8 cellular contexts compared by ENCODE assay signal in genomic region chr16:75074920-75075687, GRCh38. TPM values are rescaled to one million over a fixed set of nuclear protein-coding genes. Genes with fewer than 3 reads are reported as not detected.
DNase-seq lines count a peak whose midpoint lies in the region; ATAC-seq and TF ChIP-seq lines count a peak whose summit lies in the region.

No MANE protein-coding gene starts in this region.

- peak; percentile 96 for ATAC-seq in HG03139 (IDR thresholded peaks at IDR 0.05; ENCODE audit: unreplicated experiment)
- peak; percentile 96 for ATAC-seq in activated naive CD8-positive, alpha-beta T cell treated with anti-CD3 and anti-CD28 coated beads, Interleukin-2, amount 10 ng/mL, durations not matched to agents 7 days and 5 days (ENCODE audit: low read depth)

- peak; percentile 80 for DNase-seq in activated naive CD8-positive, alpha-beta T cell treated with anti-CD3 and anti-CD28 coated beads, Interleukin-2, amount 10 ng/mL, durations not matched to agents 7 days and 5 days
- DNase-seq in stimulated activated CD4-positive, alpha-beta T cell treated with anti-CD3 and anti-CD28 coated beads, Interleukin-12 subunit alpha, Interleukin-12 subunit beta, amount 100 ng/mL, for 24 hours (ENCODE audit: low read depth in 2 of 2): peak; percentile 39 to 64
- DNase-seq in NCI-H187 treated with DMSO at 0.1 percent for 48 hours (lab: John Stamatoyannopoulos, UW) (no peak), HuH-7.5 (ENCODE audit: low spot score) (no peak), type B pancreatic cell (ENCODE audit: extremely low spot score, unreplicated experiment) (no peak)

- peak overlapping the region; percentile 69 for H3K4me3 Mint-ChIP-seq in T-helper 1 cell treated with Interleukin-12 subunit alpha and Interleukin-12 subunit beta and Interleukin-4 antibody, amounts not matched to agents 30 μg/mL and 1 μg/mL, for 36 hours
- H3K4me3 Mint-ChIP-seq in activated naive CD8-positive, alpha-beta T cell treated with anti-CD3 and anti-CD28 coated beads, Interleukin-2, amount 10 ng/mL, durations not matched to agents 7 days and 5 days: peak overlapping the region; percentile 79
- no peak overlapping the region for H3K4me3 Mint-ChIP-seq in type B pancreatic cell

- H3K4me1 Mint-ChIP-seq in T-helper 1 cell treated with Interleukin-12 subunit alpha and Interleukin-12 subunit beta and Interleukin-4 antibody, amounts not matched to agents 30 μg/mL and 1 μg/mL, for 36 hours (ENCODE audit: low read depth): peaks cover 60% of the 10 kb centered on the region
- peaks cover 32% of the 10 kb centered on the region for H3K4me1 Mint-ChIP-seq in activated naive CD8-positive, alpha-beta T cell treated with anti-CD3 and anti-CD28 coated beads, Interleukin-2, amount 10 ng/mL, durations not matched to agents 7 days and 5 days
- peaks cover 27% of the 10 kb centered on the region for H3K4me1 Mint-ChIP-seq in type B pancreatic cell (ENCODE audit: unreplicated experiment)

- H3K36me3 Mint-ChIP-seq in T-helper 1 cell treated with Interleukin-12 subunit alpha and Interleukin-12 subunit beta and Interleukin-4 antibody, amounts not matched to agents 30 μg/mL and 1 μg/mL, for 36 hours (ENCODE audit: low read depth): peaks cover 34% of the 10 kb centered on the region
- peaks cover 8% of the 10 kb centered on the region for H3K36me3 Mint-ChIP-seq in activated naive CD8-positive, alpha-beta T cell treated with anti-CD3 and anti-CD28 coated beads, Interleukin-2, amount 10 ng/mL, durations not matched to agents 7 days and 5 days
- H3K36me3 Mint-ChIP-seq in type B pancreatic cell: peaks cover 17% of the 10 kb centered on the region

- H3K27ac Mint-ChIP-seq in T-helper 1 cell treated with Interleukin-12 subunit alpha and Interleukin-12 subunit beta and Interleukin-4 antibody, amounts not matched to agents 30 μg/mL and 1 μg/mL, for 36 hours: peak overlapping the region; percentile 83
- peak overlapping the region; percentile 93 for H3K27ac Mint-ChIP-seq in activated naive CD8-positive, alpha-beta T cell treated with anti-CD3 and anti-CD28 coated beads, Interleukin-2, amount 10 ng/mL, durations not matched to agents 7 days and 5 days
- no peak overlapping the region for H3K27ac Mint-ChIP-seq in type B pancreatic cell

- peak; percentile 15 for TF ChIP-seq POLR2A in GM19099 (IDR thresholded peaks at IDR 0.05; ENCODE audit: extremely low read depth, insufficient read length, low read depth)

- peaks cover 9% of the 10 kb centered on the region for H3K9me3 Mint-ChIP-seq in T-helper 1 cell treated with Interleukin-12 subunit alpha and Interleukin-12 subunit beta and Interleukin-4 antibody, amounts not matched to agents 30 μg/mL and 1 μg/mL, for 36 hours
- H3K9me3 Mint-ChIP-seq in activated naive CD8-positive, alpha-beta T cell treated with anti-CD3 and anti-CD28 coated beads, Interleukin-2, amount 10 ng/mL, durations not matched to agents 7 days and 5 days: peaks cover 4% of the 10 kb centered on the region
- H3K9me3 Mint-ChIP-seq in type B pancreatic cell: no peaks in the 10 kb centered on the region

- POLR2A ChIA-PET in activated naive CD8-positive, alpha-beta T cell treated with anti-CD3 and anti-CD28 coated beads, Interleukin-2, amount 10 ng/mL, durations not matched to agents 7 days and 5 days (lab: Charles Lee): interaction anchor here (1.3 to 2.0 kb wide), 6 partner anchors 11 to 358 kb away, joined by 3 to 9 read pairs (median 8); partner anchors contain the start of genes CFDP1 and WDR59

- no peaks in the 10 kb centered on the region for H3K27me3 Mint-ChIP-seq in T-helper 1 cell treated with Interleukin-12 subunit alpha and Interleukin-12 subunit beta and Interleukin-4 antibody, amounts not matched to agents 30 μg/mL and 1 μg/mL, for 36 hours (ENCODE audit: low read depth)
- no peaks in the 10 kb centered on the region for H3K27me3 Mint-ChIP-seq in activated naive CD8-positive, alpha-beta T cell treated with anti-CD3 and anti-CD28 coated beads, Interleukin-2, amount 10 ng/mL, durations not matched to agents 7 days and 5 days
- no peaks in the 10 kb centered on the region for H3K27me3 Mint-ChIP-seq in type B pancreatic cell

- TF ChIP-seq CTCF in type B pancreatic cell (conservative IDR thresholded peaks at IDR 0.05): no peak

RNA-seq across cellular contexts. Expression of gene LDHD, which starts 41.5 kb away (rescaled TPM):
- total RNA-seq in activated naive CD8-positive, alpha-beta T cell treated with anti-CD3 and anti-CD28 coated beads, Interleukin-2, amount 10 ng/mL, durations not matched to agents 7 days and 5 days: not detected
- total RNA-seq in type B pancreatic cell (ENCODE audit: low replicate concordance): 0.69 and 1.8 TPM in 2 replicates

Comparison
In these comparisons a context has a peak if more than half of its experiments do, and no peak if none do; other contexts are left out.
1. DNase-seq: peak in activated naive CD8-positive, alpha-beta T cell treated with anti-CD3 and anti-CD28 coated beads, Interleukin-2, amount 10 ng/mL, durations not matched to agents 7 days and 5 days (single experiment) and stimulated activated CD4-positive, alpha-beta T cell treated with anti-CD3 and anti-CD28 coated beads, Interleukin-12 subunit alpha, Interleukin-12 subunit beta, amount 100 ng/mL, for 24 hours (2 of 2); none in NCI-H187 treated with DMSO at 0.1 percent for 48 hours (single experiment), HuH-7.5 (single experiment) and type B pancreatic cell (single experiment).